10 cellular contexts compared by ENCODE assay signal in the genomic region with DNA sequence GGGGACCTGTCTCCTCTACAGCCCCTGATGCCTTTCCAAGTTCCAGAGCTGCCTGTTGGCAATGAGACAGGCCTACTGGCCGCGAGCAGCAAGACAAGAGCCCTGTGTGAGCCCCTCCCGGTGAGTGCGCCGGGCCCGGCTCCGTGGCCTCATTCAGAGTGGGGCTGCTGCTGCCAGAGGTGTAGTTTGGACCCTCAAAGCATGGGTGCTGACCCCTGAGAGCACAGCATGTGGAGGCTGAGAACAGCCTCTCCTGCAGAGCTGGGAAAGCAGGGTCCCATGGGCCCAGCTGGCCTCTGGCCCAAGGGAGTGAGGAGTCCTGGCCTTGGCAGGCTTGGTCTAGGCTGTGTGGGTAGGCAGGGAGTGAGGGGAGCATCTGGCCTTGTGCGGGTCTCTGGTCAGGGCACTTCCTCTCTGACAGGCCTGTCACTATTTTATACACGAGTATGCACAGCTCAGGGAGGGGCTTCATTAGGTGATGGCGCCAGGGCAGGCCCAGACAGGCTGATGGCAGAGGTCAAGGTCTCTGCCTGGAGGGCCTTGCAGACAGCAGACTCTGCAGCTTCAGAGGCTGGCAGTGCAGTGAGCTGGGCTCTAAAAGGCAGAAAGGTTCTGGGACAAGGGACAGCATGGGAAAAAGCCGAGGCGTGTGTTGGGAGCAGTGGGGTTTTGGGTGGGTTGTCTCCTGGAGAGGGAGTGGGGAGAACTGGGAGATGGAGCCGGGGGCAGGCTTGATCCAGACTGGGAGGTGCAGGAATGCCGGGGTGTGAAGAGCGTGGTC. TPM values are rescaled to one million over a fixed set of nuclear protein-coding genes. Genes with fewer than 3 reads are reported as not detected.
DNase-seq lines count a peak whose midpoint lies in the region; ATAC-seq and TF ChIP-seq lines count a peak whose summit lies in the region.
"Had no signal": no experiment of that assay in that cellular context is flagged by ENCODE, and none has a peak within 500 bp of the region (broad histone marks: within the 10 kb centered on the region; RNA-seq: fewer than 3 reads in every experiment).

No MANE protein-coding gene starts in this region.

- H3K27ac ChIP-seq in upper lobe of left lung, result no peak overlapping the region
- H3K27ac ChIP-seq: SJSA1 had no signal

- TF ChIP-seq EP300 in upper lobe of left lung (IDR thresholded peaks at IDR 0.05), result no peak

- H3K4me3 Mint-ChIP-seq in activated CD8-positive, alpha-beta T cell treated with anti-CD3 and anti-CD28 coated beads for 36 hours, result no peak overlapping the region

- no peaks in the 10 kb centered on the region for H3K9me3 Mint-ChIP-seq in activated CD8-positive, alpha-beta T cell treated with anti-CD3 and anti-CD28 coated beads for 36 hours

- H3K36me3 ChIP-seq in iPS-15b (ENCODE audit: control insufficient read depth, insufficient read depth, low read length), result peaks cover 15% of the 10 kb centered on the region
- peaks cover 7 to 48% (median 27%) of the 10 kb centered on the region in 4 donors for H3K36me3 ChIP-seq in upper lobe of left lung

- H3K27me3 ChIP-seq in iPS-15b (ENCODE audit: control insufficient read depth, insufficient read depth, low read length) (no peaks in the 10 kb centered on the region), upper lobe of left lung (no peaks in the 10 kb centered on the region)
- H3K27me3 ChIP-seq: SJSA1 had no signal

- in situ Hi-C loops in G401 (cut with HindIII; ENCODE audit: low sequenced_read_pairs), result no loop called here

- ATAC-seq in activated CD8-positive, alpha-beta T cell treated with anti-CD3 and anti-CD28 coated beads for 36 hours, result no peak
- ATAC-seq in upper lobe of left lung (ENCODE audit: low FRiP score in 2 of 2) (no peak), HG03342 (IDR thresholded peaks at IDR 0.05; ENCODE audit: unreplicated experiment) (no peak)

- H3K9ac ChIP-seq in iPS-15b (ENCODE audit: low read depth, low read length), result peak overlapping the region; percentile 26

- CTCF ChIA-PET in activated CD8-positive, alpha-beta T cell treated with anti-CD3 and anti-CD28 coated beads for 36 hours (lab: Charles Lee), result interaction anchor here (1.1 to 1.9 kb wide), 2 partner anchors 16 to 45 kb away, joined by 5 to 8 read pairs; no protein-coding TSS in a partner anchor

- POLR2A ChIA-PET in activated CD8-positive, alpha-beta T cell treated with anti-CD3 and anti-CD28 coated beads for 36 hours (lab: Charles Lee), result interaction anchor here (0.9 to 2.2 kb wide), 2 partner anchors 12 to 17 kb away, joined by 3 to 6 read pairs; no protein-coding TSS in a partner anchor

- no peaks in the 10 kb centered on the region for H3K9me3 ChIP-seq in iPS-15b (ENCODE audit: control insufficient read depth, insufficient read depth, low read length)
- no peaks in the 10 kb centered on the region for H3K9me3 ChIP-seq in upper lobe of left lung
- H3K9me3 ChIP-seq: SJSA1 had no signal

- H3K4me1 Mint-ChIP-seq in activated CD8-positive, alpha-beta T cell treated with anti-CD3 and anti-CD28 coated beads for 36 hours (ENCODE audit: low read depth), result peaks cover 16% of the 10 kb centered on the region

- no peak for TF ChIP-seq POLR2A in upper lobe of left lung (IDR thresholded peaks at IDR 0.05)

- H3K4me3 ChIP-seq in iPS-15b (ENCODE audit: low read depth, low read length), result no peak overlapping the region
- H3K4me3 ChIP-seq in upper lobe of left lung, result no peak overlapping the region
- H3K4me3 ChIP-seq: SJSA1 had no signal

- DNase-seq in activated naive CD4-positive, alpha-beta T cell treated with Interleukin-2 at 50 U/mL for 16 hours, result peak; percentile 1
- DNase-seq in activated naive CD4-positive, alpha-beta T cell treated with anti-CD3 and anti-CD28 coated beads, Interleukin-2, amount 50 U/mL, for 16 hours, result no peak
- DNase-seq in activated CD8-positive, alpha-beta T cell treated with anti-CD3 and anti-CD28 coated beads for 36 hours, result no peak
- DNase-seq in upper lobe of left lung (peak; percentile 16 to 80), G401 (ENCODE audit: low spot score) (no peak)
- no peak for DNase-seq in activated CD4-positive, alpha-beta T cell treated with anti-CD3 and anti-CD28 coated beads, Interleukin-2, amount 50 U/mL, for 4 hours
- DNase-seq: stimulated activated CD4-positive, alpha-beta T cell treated with anti-CD3 and anti-CD28 coated beads, Interleukin-4, amount 100 ng/mL, for 4 hours had no signal

- 73 to 83% methylated on average over 9 to 15 of the region's 15 CpGs for WGBS in upper lobe of left lung, 2 donors

- no peaks in the 10 kb centered on the region for H3K27me3 Mint-ChIP-seq in activated CD8-positive, alpha-beta T cell treated with anti-CD3 and anti-CD28 coated beads for 36 hours

- intact Hi-C loops in activated CD8-positive, alpha-beta T cell treated with anti-CD3 and anti-CD28 coated beads for 36 hours (cut with micrococcal nuclease), result loop anchor here (5.0 kb wide), 1 partner anchor 32 kb away; no protein-coding TSS in a partner anchor

- peaks cover 28% of the 10 kb centered on the region for H3K36me3 Mint-ChIP-seq in activated CD8-positive, alpha-beta T cell treated with anti-CD3 and anti-CD28 coated beads for 36 hours (ENCODE audit: low read depth)

- H3K27ac Mint-ChIP-seq in activated CD8-positive, alpha-beta T cell treated with anti-CD3 and anti-CD28 coated beads for 36 hours, result peak overlapping the region; percentile 64

- H3K4me1 ChIP-seq in iPS-15b (ENCODE audit: control insufficient read depth, insufficient read depth, low read length) (no peaks in the 10 kb centered on the region), upper lobe of left lung (peaks cover 3 to 16% (median 4%) of the 10 kb centered on the region in 4 donors)

- TF ChIP-seq CTCF in activated CD8-positive, alpha-beta T cell treated with anti-CD3 and anti-CD28 coated beads for 36 hours (IDR thresholded peaks at IDR 0.05), result no peak
- no peak for TF ChIP-seq CTCF in upper lobe of left lung (IDR thresholded peaks at IDR 0.05)

RNA-seq across cellular contexts. Expression of a gene that starts 43.4 kb away (rescaled TPM):
- total RNA-seq in activated CD8-positive, alpha-beta T cell treated with anti-CD3 and anti-CD28 coated beads for 36 hours, result 10 to 100 TPM; 89.9 to 92.1 TPM
- 100 to 1,000 TPM in 3 of 6 donors, 10 to 100 TPM in 3; 46.9 to 177 (median 101) TPM for total RNA-seq in upper lobe of left lung
- 0.31 and 1.7 TPM in 2 replicates for total RNA-seq in G401 (2014; rRNA removed; shearing (Covaris generic))

RNA-seq across cellular contexts. Expression of a gene that starts 59.1 kb away (rescaled TPM):
- total RNA-seq in activated CD8-positive, alpha-beta T cell treated with anti-CD3 and anti-CD28 coated beads for 36 hours, result 10 to 100 TPM; 76.2 to 93.4 TPM
- total RNA-seq in upper lobe of left lung, result 10 to 100 TPM; 41.5 to 68.2 (median 53.4) TPM
- total RNA-seq in G401 (2014; rRNA removed; shearing (Covaris generic)), result 54.5 and 55.5 TPM in 2 replicates

Comparison
In these comparisons a context has a peak if more than half of its experiments do, and no peak if none do; other contexts are left out.
1. DNase-seq: peak in activated naive CD4-positive, alpha-beta T cell treated with Interleukin-2 at 50 U/mL for 16 hours (single experiment) and upper lobe of left lung (2 of 2); none in activated naive CD4-positive, alpha-beta T cell treated with anti-CD3 and anti-CD28 coated beads, Interleukin-2, amount 50 U/mL, for 16 hours (single experiment), activated CD8-positive, alpha-beta T cell treated with anti-CD3 and anti-CD28 coated beads for 36 hours (single experiment), G401 (single experiment) and activated CD4-positive, alpha-beta T cell treated with anti-CD3 and anti-CD28 coated beads, Interleukin-2, amount 50 U/mL, for 4 hours (0 of 2).
2. RNA of a gene that starts 43.4 kb away (total RNA-seq): 46.9 to 177 TPM in upper lobe of left lung and 89.9 to 92.1 TPM in activated CD8-positive, alpha-beta T cell treated with anti-CD3 and anti-CD28 coated beads for 36 hours; 0.31 to 1.7 TPM in G401; every median in the first group is over 10 times any median in the second.